In genomic region chr6:28808383-28808782, GRCh38 we compare ENCODE assay signal across 1 cellular context.
TF ChIP-seq lines count a peak whose summit lies in the region.

No MANE protein-coding gene starts in this region.

TF ChIP-seq in IMR-90, 13 proteins besides CTCF, POLR2A, EP300 and RAD21 (continued from another document):
- no peak for TF ChIP-seq MAFK (IDR thresholded peaks at IDR 0.05; ENCODE audit: low read depth, low read length)
- no peak for TF ChIP-seq CEBPB (IDR thresholded peaks at IDR 0.05; ENCODE audit: low read depth, low read length)
- no peak for TF ChIP-seq MAZ (IDR thresholded peaks at IDR 0.05; ENCODE audit: borderline replicate concordance, low read depth, low read length)
- TF ChIP-seq USF2 (IDR thresholded peaks at IDR 0.05; ENCODE audit: low read depth, low read length), result no peak
- no peak for TF ChIP-seq SMC3 (IDR thresholded peaks at IDR 0.05; ENCODE audit: low read depth, low read length)
TF ChIP-seq in IMR-90: peak in this region for 0.
